ENCODE assay signal across 8 cellular contexts in genomic region chr16:75097941-75098897, GRCh38. TPM values are rescaled to one million over a fixed set of nuclear protein-coding genes. Genes with fewer than 3 reads are reported as not detected.
DNase-seq lines count a peak whose midpoint lies in the region; ATAC-seq and TF ChIP-seq lines count a peak whose summit lies in the region.

No MANE protein-coding gene starts in this region.

- no peaks in the 10 kb centered on the region for H3K9me3 Mint-ChIP-seq in activated T-helper 2 cell treated with anti-CD3 and anti-CD28 coated beads, Interferon-gamma antibody, Interleukin-2, Interleukin-4, amounts not matched to agents 10 μg/mL and 5 μg/mL and 100 μg/mL, durations not matched to agents 14 hours and 24 hours and 36 hours

- DNase-seq in GM13976 (ENCODE audit: low spot score) (peak; percentile 81), NCI-H1417 treated with DMSO at 0.1 percent for 48 hours (lab: John Stamatoyannopoulos, UW) (no peak), HPDE6-E6E7 (ENCODE audit: extremely low spot score) (no peak), NCI-H1436 (lab: John Stamatoyannopoulos, UW) (no peak)
- DNase-seq in Jurkat, Clone E6-1 (ENCODE audit: low read depth, low spot score): peak; percentile 80
- peak; percentile 37 for DNase-seq in activated T-helper 2 cell treated with anti-CD3 and anti-CD28 coated beads, Interferon-gamma antibody, Interleukin-2, Interleukin-4, amounts not matched to agents 10 μg/mL and 5 μg/mL and 100 μg/mL, durations not matched to agents 14 hours and 24 hours and 36 hours (ENCODE audit: low spot score)

- intact Hi-C loops in activated T-helper 2 cell treated with anti-CD3 and anti-CD28 coated beads, Interferon-gamma antibody, Interleukin-2, Interleukin-4, amounts not matched to agents 10 μg/mL and 5 μg/mL and 100 μg/mL, durations not matched to agents 14 hours and 24 hours and 36 hours (cut with micrococcal nuclease): loop anchor here (1.0 to 5.0 kb wide), 5 partner anchors 13 to 86 kb away; no protein-coding TSS in a partner anchor

- peaks cover 16% of the 10 kb centered on the region for H3K36me3 Mint-ChIP-seq in activated T-helper 2 cell treated with anti-CD3 and anti-CD28 coated beads, Interferon-gamma antibody, Interleukin-2, Interleukin-4, amounts not matched to agents 10 μg/mL and 5 μg/mL and 100 μg/mL, durations not matched to agents 14 hours and 24 hours and 36 hours (ENCODE audit: low read depth)

- peak overlapping the region; percentile 25 for H3K27ac ChIP-seq in rectal smooth muscle tissue (ENCODE audit: low read depth, low read length)

- no peak overlapping the region for H3K9ac ChIP-seq in rectal smooth muscle tissue (ENCODE audit: low read length)

- H3K4me1 Mint-ChIP-seq in activated T-helper 2 cell treated with anti-CD3 and anti-CD28 coated beads, Interferon-gamma antibody, Interleukin-2, Interleukin-4, amounts not matched to agents 10 μg/mL and 5 μg/mL and 100 μg/mL, durations not matched to agents 14 hours and 24 hours and 36 hours (ENCODE audit: low read depth): peaks cover 47% of the 10 kb centered on the region

- H3K27me3 Mint-ChIP-seq in activated T-helper 2 cell treated with anti-CD3 and anti-CD28 coated beads, Interferon-gamma antibody, Interleukin-2, Interleukin-4, amounts not matched to agents 10 μg/mL and 5 μg/mL and 100 μg/mL, durations not matched to agents 14 hours and 24 hours and 36 hours (ENCODE audit: low read depth): no peaks in the 10 kb centered on the region

- H3K36me3 ChIP-seq in rectal smooth muscle tissue (ENCODE audit: control insufficient read depth, insufficient read depth, low read length): no peaks in the 10 kb centered on the region

- no peaks in the 10 kb centered on the region for H3K27me3 ChIP-seq in rectal smooth muscle tissue (ENCODE audit: control insufficient read depth, insufficient read depth, low read length)

- peak overlapping the region; percentile 88 for H3K27ac Mint-ChIP-seq in activated T-helper 2 cell treated with anti-CD3 and anti-CD28 coated beads, Interferon-gamma antibody, Interleukin-2, Interleukin-4, amounts not matched to agents 10 μg/mL and 5 μg/mL and 100 μg/mL, durations not matched to agents 14 hours and 24 hours and 36 hours

- peaks cover 14% of the 10 kb centered on the region for H3K4me1 ChIP-seq in rectal smooth muscle tissue (ENCODE audit: control insufficient read depth, insufficient read depth, low read length)

- peak overlapping the region; percentile 7 for H3K4me3 Mint-ChIP-seq in activated T-helper 2 cell treated with anti-CD3 and anti-CD28 coated beads, Interferon-gamma antibody, Interleukin-2, Interleukin-4, amounts not matched to agents 10 μg/mL and 5 μg/mL and 100 μg/mL, durations not matched to agents 14 hours and 24 hours and 36 hours (ENCODE audit: low read depth)

- ATAC-seq in GM18502 (IDR thresholded peaks at IDR 0.05; ENCODE audit: poor library complexity, unreplicated experiment): no peak

- in situ Hi-C loops in GM13976 (cut with MboI; ENCODE audit: low sequenced_read_pairs, unreplicated experiment): no loop called here

- no peak overlapping the region for H3K4me3 ChIP-seq in Jurkat, Clone E6-1 (ENCODE audit: low read length)
- H3K4me3 ChIP-seq in rectal smooth muscle tissue (ENCODE audit: low read length): no peak overlapping the region

- no peak for TF ChIP-seq CTCF in GM13976 (IDR thresholded peaks at IDR 0.05; ENCODE audit: borderline replicate concordance, control extremely low read depth, extremely low read depth, insufficient read depth, missing control alignments)

RNA-seq across cellular contexts. Expression of gene LDHD, which starts 18.4 kb away (rescaled TPM):
- 1.2 TPM for polyA plus RNA-seq in Jurkat, Clone E6-1 (2012; ENCODE audit: insufficient read depth, insufficient read length)
- total RNA-seq in activated T-helper 2 cell treated with anti-CD3 and anti-CD28 coated beads, Interferon-gamma antibody, Interleukin-2, Interleukin-4, amounts not matched to agents 10 μg/mL and 5 μg/mL and 100 μg/mL, durations not matched to agents 14 hours and 24 hours and 36 hours: 0.41 TPM in 1 of 2 replicates, not detected in the other

RNA-seq across cellular contexts. Expression of gene ZFP1, which starts 50.1 kb away (rescaled TPM):
- polyA plus RNA-seq in Jurkat, Clone E6-1 (2012; ENCODE audit: insufficient read depth, insufficient read length): 26.3 TPM
- 11.2 and 14.0 TPM in 2 replicates for total RNA-seq in activated T-helper 2 cell treated with anti-CD3 and anti-CD28 coated beads, Interferon-gamma antibody, Interleukin-2, Interleukin-4, amounts not matched to agents 10 μg/mL and 5 μg/mL and 100 μg/mL, durations not matched to agents 14 hours and 24 hours and 36 hours

Comparison
In these comparisons a context has a peak if more than half of its experiments do, and no peak if none do; other contexts are left out.
1. DNase-seq: peak in GM13976 (single experiment), Jurkat, Clone E6-1 (single experiment) and activated T-helper 2 cell treated with anti-CD3 and anti-CD28 coated beads, Interferon-gamma antibody, Interleukin-2, Interleukin-4, amounts not matched to agents 10 μg/mL and 5 μg/mL and 100 μg/mL, durations not matched to agents 14 hours and 24 hours and 36 hours (single experiment); none in NCI-H1417 treated with DMSO at 0.1 percent for 48 hours (single experiment), HPDE6-E6E7 (single experiment) and NCI-H1436 (single experiment).